Comparison of ENCODE assay signal across 27 cellular contexts in the genomic region with DNA sequence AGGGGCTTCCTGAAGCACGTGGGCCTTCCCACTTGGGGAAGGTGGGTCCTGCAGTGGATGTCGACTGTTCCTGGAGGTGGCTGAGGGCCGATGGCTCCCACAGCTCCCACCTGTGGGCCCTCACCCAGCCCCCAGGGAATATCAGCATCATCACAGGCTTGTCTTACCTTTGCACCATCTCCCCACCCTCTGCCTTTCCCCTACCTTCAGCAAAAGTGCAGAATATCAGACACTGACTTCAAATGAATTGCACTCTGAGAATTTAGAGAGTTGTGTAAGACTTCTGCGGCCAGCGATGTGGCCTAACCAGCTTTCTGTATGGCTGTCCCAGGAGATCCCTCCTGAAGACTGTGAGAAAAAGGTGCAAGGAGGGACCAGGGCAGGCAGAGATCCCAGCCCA.
"Had no signal": no experiment of that assay in that cellular context is flagged by ENCODE, and none has a peak within 500 bp of the region (broad histone marks: within the 10 kb centered on the region; RNA-seq: fewer than 3 reads in every experiment).

No MANE protein-coding gene starts in this region.

- ATAC-seq: activated naive CD4-positive, alpha-beta T cell treated with anti-CD3 and anti-CD28 coated beads, Interleukin-2, amount 50 U/mL, for 72 hours; gastroesophageal sphincter had no signal

- H3K27ac Mint-ChIP-seq: activated CD4-positive, alpha-beta memory T cell treated with anti-CD3 and anti-CD28 coated beads, Interleukin-2, amount 10 ng/mL, durations not matched to agents 7 days and 5 days; activated CD4-positive, alpha-beta T cell treated with anti-CD3 and anti-CD28 coated beads, Interleukin-2, amount 10 ng/mL, durations not matched to agents 7 days and 5 days; activated naive CD4-positive, alpha-beta T cell treated with anti-CD3 and anti-CD28 coated beads, Interleukin-2, amount 10 ng/mL, durations not matched to agents 7 days and 5 days; activated naive CD8-positive, alpha-beta T cell treated with anti-CD3 and anti-CD28 coated beads, Interleukin-2, amount 10 ng/mL, durations not matched to agents 7 days and 5 days; activated T-helper 1 cell treated with anti-CD3 and anti-CD28 coated beads, Interleukin-12 subunit alpha, Interleukin-12 subunit beta, Interleukin-2, Interleukin-4 antibody, amounts not matched to agents 30 ng/mL and 10 ng/mL and 1 ng/mL, durations not matched to agents 14 hours and 24 hours and 36 hours; dendritic cell treated with granulocyte-macrophage colony-stimulating factor and Interleukin-4, amounts not matched to agents 40 ng/mL and 50 ng/mL, for 4 days had no signal

- H3K4me3 ChIP-seq: ascending aorta, coronary artery, dorsolateral prefrontal cortex, esophagus squamous epithelium, gastroesophageal sphincter had no signal

- H3K9me3 Mint-ChIP-seq: activated CD4-positive, alpha-beta memory T cell treated with anti-CD3 and anti-CD28 coated beads, Interleukin-2, amount 10 ng/mL, durations not matched to agents 7 days and 5 days; activated CD4-positive, alpha-beta T cell treated with anti-CD3 and anti-CD28 coated beads, Interleukin-2, amount 10 ng/mL, durations not matched to agents 7 days and 5 days; activated naive CD4-positive, alpha-beta T cell treated with anti-CD3 and anti-CD28 coated beads, Interleukin-2, amount 10 ng/mL, durations not matched to agents 7 days and 5 days; activated naive CD4-positive, alpha-beta T cell treated with anti-CD3 and anti-CD28 coated beads, Interleukin-2, amount 50 U/mL, for 72 hours; activated naive CD8-positive, alpha-beta T cell treated with anti-CD3 and anti-CD28 coated beads, Interleukin-2, amount 10 ng/mL, durations not matched to agents 7 days and 5 days; activated T-helper 1 cell treated with anti-CD3 and anti-CD28 coated beads, Interleukin-12 subunit alpha, Interleukin-12 subunit beta, Interleukin-2, Interleukin-4 antibody, amounts not matched to agents 30 ng/mL and 10 ng/mL and 1 ng/mL, durations not matched to agents 14 hours and 24 hours and 36 hours; central memory CD8-positive, alpha-beta T cell; dendritic cell treated with granulocyte-macrophage colony-stimulating factor and Interleukin-4, amounts not matched to agents 40 ng/mL and 50 ng/mL, for 4 days had no signal

- H3K27ac ChIP-seq: ascending aorta, coronary artery, esophagus squamous epithelium, gastroesophageal sphincter had no signal

- H3K9me3 ChIP-seq: ascending aorta, esophagus squamous epithelium, gastroesophageal sphincter had no signal

- H3K4me3 Mint-ChIP-seq: activated CD4-positive, alpha-beta memory T cell treated with anti-CD3 and anti-CD28 coated beads, Interleukin-2, amount 10 ng/mL, durations not matched to agents 7 days and 5 days; activated CD4-positive, alpha-beta T cell treated with anti-CD3 and anti-CD28 coated beads, Interleukin-2, amount 10 ng/mL, durations not matched to agents 7 days and 5 days; activated naive CD4-positive, alpha-beta T cell treated with anti-CD3 and anti-CD28 coated beads, Interleukin-2, amount 10 ng/mL, durations not matched to agents 7 days and 5 days; activated naive CD8-positive, alpha-beta T cell treated with anti-CD3 and anti-CD28 coated beads, Interleukin-2, amount 10 ng/mL, durations not matched to agents 7 days and 5 days; activated T-helper 1 cell treated with anti-CD3 and anti-CD28 coated beads, Interleukin-12 subunit alpha, Interleukin-12 subunit beta, Interleukin-2, Interleukin-4 antibody, amounts not matched to agents 30 ng/mL and 10 ng/mL and 1 ng/mL, durations not matched to agents 14 hours and 24 hours and 36 hours; brain; central memory CD8-positive, alpha-beta T cell; dendritic cell treated with granulocyte-macrophage colony-stimulating factor and Interleukin-4, amounts not matched to agents 40 ng/mL and 50 ng/mL, for 4 days had no signal

- H3K4me1 ChIP-seq: ascending aorta had no signal

- H3K27me3 ChIP-seq: ascending aorta, dorsolateral prefrontal cortex, esophagus squamous epithelium, gastroesophageal sphincter had no signal

- H3K36me3 Mint-ChIP-seq: activated naive CD4-positive, alpha-beta T cell treated with anti-CD3 and anti-CD28 coated beads, Interleukin-2, amount 10 ng/mL, durations not matched to agents 7 days and 5 days; activated naive CD4-positive, alpha-beta T cell treated with anti-CD3 and anti-CD28 coated beads, Interleukin-2, amount 50 U/mL, for 72 hours; activated naive CD8-positive, alpha-beta T cell treated with anti-CD3 and anti-CD28 coated beads, Interleukin-2, amount 10 ng/mL, durations not matched to agents 7 days and 5 days had no signal

- DNase-seq: activated CD4-positive, alpha-beta memory T cell treated with anti-CD3 and anti-CD28 coated beads, Interleukin-2, amount 10 ng/mL, durations not matched to agents 7 days and 5 days; activated CD4-positive, alpha-beta T cell treated with anti-CD3 and anti-CD28 coated beads for 4 hours; activated CD4-positive, alpha-beta T cell treated with anti-CD3 and anti-CD28 coated beads, Interleukin-2, amount 10 ng/mL, durations not matched to agents 7 days and 5 days; activated CD4-positive, alpha-beta T cell treated with anti-CD3 and anti-CD28 coated beads, Interleukin-2, amount 50 U/mL, for 4 hours; activated CD4-positive, CD25-positive, alpha-beta regulatory T cell; activated CD4-positive, CD25-positive, alpha-beta regulatory T cell treated with anti-CD3 and anti-CD28 coated beads, Interleukin-2, amount 50 U/mL, for 72 hours; activated CD8-positive, alpha-beta memory T cell treated with anti-CD3 and anti-CD28 coated beads, Interleukin-2, amount 50 U/mL, for 48 hours; activated gamma-delta T cell; activated naive CD4-positive, alpha-beta T cell; activated naive CD4-positive, alpha-beta T cell treated with anti-CD3 and anti-CD28 coated beads, Interleukin-2, amount 10 ng/mL, durations not matched to agents 7 days and 5 days; activated naive CD8-positive, alpha-beta T cell treated with anti-CD3 and anti-CD28 coated beads, Interleukin-2, amount 10 ng/mL, durations not matched to agents 7 days and 5 days; activated T-cell treated with anti-CD3 and anti-CD28 coated beads, Interleukin-2, amount 50 U/mL, for 48 hours; effector memory CD4-positive, alpha-beta T cell; erythroblast; esophagus squamous epithelium; foreskin melanocyte; head of caudate nucleus; T-helper 2 cell had no signal

- H3K36me3 ChIP-seq: esophagus squamous epithelium had no signal

- H3K27me3 Mint-ChIP-seq: activated CD4-positive, alpha-beta memory T cell treated with anti-CD3 and anti-CD28 coated beads, Interleukin-2, amount 10 ng/mL, durations not matched to agents 7 days and 5 days; activated CD4-positive, alpha-beta T cell treated with anti-CD3 and anti-CD28 coated beads, Interleukin-2, amount 10 ng/mL, durations not matched to agents 7 days and 5 days; activated naive CD4-positive, alpha-beta T cell treated with anti-CD3 and anti-CD28 coated beads, Interleukin-2, amount 10 ng/mL, durations not matched to agents 7 days and 5 days; activated naive CD8-positive, alpha-beta T cell treated with anti-CD3 and anti-CD28 coated beads, Interleukin-2, amount 10 ng/mL, durations not matched to agents 7 days and 5 days; central memory CD8-positive, alpha-beta T cell; dendritic cell treated with granulocyte-macrophage colony-stimulating factor and Interleukin-4, amounts not matched to agents 40 ng/mL and 50 ng/mL, for 4 days had no signal
